In genomic region chr2:16060125-16060935, GRCh38 we compare ENCODE assay signal across 22 cellular contexts.
DNase-seq lines count a peak whose midpoint lies in the region; TF ChIP-seq lines count a peak whose summit lies in the region.
"Had no signal": no experiment of that assay in that cellular context is flagged by ENCODE, and none has a peak within 500 bp of the region (broad histone marks: within the 10 kb centered on the region; RNA-seq: fewer than 3 reads in every experiment).

No MANE protein-coding gene starts in this region.

- peaks cover 25% of the 10 kb centered on the region for H3K4me1 Mint-ChIP-seq in neural crest cell
- no peaks in the 10 kb centered on the region for H3K4me1 Mint-ChIP-seq in chondrocyte (ENCODE audit: low read depth)
- H3K4me1 Mint-ChIP-seq: CD4-positive, alpha-beta memory T cell; CD8-positive, alpha-beta memory T cell had no signal

- H3K9me3 ChIP-seq in BE2C, result peaks cover 71% of the 10 kb centered on the region

- H3K4me3 ChIP-seq in BE2C (ENCODE audit: low read depth, low read length), result no peak overlapping the region
- H3K4me3 ChIP-seq: A549, BLaER1 had no signal

- no peaks in the 10 kb centered on the region for H3K27me3 ChIP-seq in BE2C
- H3K27me3 ChIP-seq: BLaER1 had no signal

- H3K36me3 ChIP-seq in BE2C, result no peaks in the 10 kb centered on the region
- H3K36me3 ChIP-seq: BLaER1 had no signal

- H3K4me3 Mint-ChIP-seq in neural crest cell, result no peak overlapping the region
- no peak overlapping the region for H3K4me3 Mint-ChIP-seq in chondrocyte (ENCODE audit: unreplicated experiment)
- H3K4me3 Mint-ChIP-seq: B cell; CD14-positive monocyte; CD4-positive, alpha-beta memory T cell; CD4-positive, CD25-positive, alpha-beta regulatory T cell; CD8-positive, alpha-beta memory T cell had no signal

- peaks cover 21% of the 10 kb centered on the region for H3K9me3 Mint-ChIP-seq in neural crest cell
- H3K9me3 Mint-ChIP-seq in chondrocyte (ENCODE audit: low read depth), result peaks cover 10% of the 10 kb centered on the region

- H3K27me3 Mint-ChIP-seq in neural crest cell (ENCODE audit: low read depth), result no peaks in the 10 kb centered on the region
- peaks cover 2% of the 10 kb centered on the region for H3K27me3 Mint-ChIP-seq in chondrocyte (ENCODE audit: low read depth)
- H3K27me3 Mint-ChIP-seq: B cell; CD4-positive, CD25-positive, alpha-beta regulatory T cell; CD8-positive, alpha-beta memory T cell had no signal

- peaks cover 8% of the 10 kb centered on the region for H3K4me1 ChIP-seq in BE2C
- H3K4me1 ChIP-seq: A549 had no signal

- TF ChIP-seq CTCF in BE2C (IDR thresholded peaks at IDR 0.05; ENCODE audit: low read depth, low read length) (no peak), neural crest cell (conservative IDR thresholded peaks at IDR 0.05) (no peak), chondrocyte (IDR thresholded peaks at IDR 0.05) (no peak)

- H3K36me3 Mint-ChIP-seq in neural crest cell (ENCODE audit: low read depth), result peaks cover 18% of the 10 kb centered on the region
- H3K36me3 Mint-ChIP-seq in chondrocyte (ENCODE audit: low read depth), result no peaks in the 10 kb centered on the region
- H3K36me3 Mint-ChIP-seq: CD14-positive monocyte; CD4-positive, alpha-beta memory T cell; CD4-positive, CD25-positive, alpha-beta regulatory T cell; CD8-positive, alpha-beta memory T cell had no signal

- DNase-seq in BE2C (peak; percentile 91), SK-N-DZ (ENCODE audit: low spot score) (peak; percentile 98), neural crest cell (ENCODE audit: low read depth, low spot score) (no peak), SW 1271 (lab: John Stamatoyannopoulos, UW) (no peak), NCI-H1930 (lab: John Stamatoyannopoulos, UW) (no peak), chondrocyte (ENCODE audit: low spot score) (no peak)
- DNase-seq: AML-193; C1 segment of cervical spinal cord; CD4-positive, alpha-beta memory T cell; CD4-positive, CD25-positive, alpha-beta regulatory T cell; CD8-positive, alpha-beta memory T cell; COR-L47; DMS 273 treated with DMSO at 0.1 percent for 48 hours; DMS153; DMS53; DMS79; DND-41; GF-D8 had no signal

- H3K27ac Mint-ChIP-seq in neural crest cell (ENCODE audit: unreplicated experiment) (peak overlapping the region; percentile 23), chondrocyte (ENCODE audit: unreplicated experiment) (no peak overlapping the region)
- H3K27ac Mint-ChIP-seq: B cell; CD14-positive monocyte; CD4-positive, alpha-beta memory T cell; CD8-positive, alpha-beta memory T cell had no signal

Comparison
In these comparisons a context has a peak if more than half of its experiments do, and no peak if none do; other contexts are left out.
1. DNase-seq: peak in BE2C (single experiment) and SK-N-DZ (single experiment); none in neural crest cell (single experiment), SW 1271 (0 of 2), NCI-H1930 (0 of 2) and chondrocyte (single experiment).